ENCODE assay signal across 1 cellular context in the genomic region with DNA sequence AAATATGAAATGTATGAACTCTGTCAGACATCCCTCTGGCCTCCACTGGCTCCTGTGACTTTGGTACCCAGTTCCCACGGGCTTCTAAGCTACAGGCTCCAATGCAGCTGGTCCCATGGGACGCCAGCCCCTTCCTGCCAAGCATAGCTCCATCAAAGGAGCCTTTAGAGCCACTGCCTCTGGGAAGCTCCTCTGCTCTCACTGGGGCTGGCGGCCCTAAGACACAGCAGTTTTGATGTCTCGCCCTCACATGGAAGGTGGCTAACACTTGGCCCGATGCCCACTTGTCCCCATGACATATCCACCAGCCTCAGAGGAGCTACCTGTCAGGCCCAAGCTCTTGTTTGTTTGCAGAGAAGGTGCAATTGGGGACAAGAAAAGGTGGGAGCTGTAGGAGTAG.
TF ChIP-seq lines count a peak whose summit lies in the region.

No MANE protein-coding gene starts in this region.

TF ChIP-seq in K562, 482 proteins besides CTCF, POLR2A, EP300 and RAD21:
- peak; percentile 33; the same call in 1 of the 2 replicates for TF ChIP-seq NFIC (IDR thresholded peaks at IDR 0.05)
- no peak for TF ChIP-seq BRF2 (IDR thresholded peaks at IDR 0.05; ENCODE audit: borderline replicate concordance, insufficient read depth, insufficient read length)
- no peak for TF ChIP-seq ETV6 (IDR thresholded peaks at IDR 0.05; ENCODE audit: borderline replicate concordance in 1 of 2, low read depth in 2 of 2, low read length in 1 of 2)
- TF ChIP-seq ETV6 (CRISPR knock-in tag; IDR thresholded peaks at IDR 0.05; ENCODE audit: borderline replicate concordance), result no peak
- no peak for TF ChIP-seq ZNF274 (IDR thresholded peaks at IDR 0.05; ENCODE audit: borderline replicate concordance, low read depth, low read length)
- TF ChIP-seq ZNF280B (CRISPR knock-in tag; IDR thresholded peaks at IDR 0.05), result no peak
- TF ChIP-seq STAT6 (CRISPR knock-in tag; IDR thresholded peaks at IDR 0.05), result no peak
- TF ChIP-seq, protein P1, sequence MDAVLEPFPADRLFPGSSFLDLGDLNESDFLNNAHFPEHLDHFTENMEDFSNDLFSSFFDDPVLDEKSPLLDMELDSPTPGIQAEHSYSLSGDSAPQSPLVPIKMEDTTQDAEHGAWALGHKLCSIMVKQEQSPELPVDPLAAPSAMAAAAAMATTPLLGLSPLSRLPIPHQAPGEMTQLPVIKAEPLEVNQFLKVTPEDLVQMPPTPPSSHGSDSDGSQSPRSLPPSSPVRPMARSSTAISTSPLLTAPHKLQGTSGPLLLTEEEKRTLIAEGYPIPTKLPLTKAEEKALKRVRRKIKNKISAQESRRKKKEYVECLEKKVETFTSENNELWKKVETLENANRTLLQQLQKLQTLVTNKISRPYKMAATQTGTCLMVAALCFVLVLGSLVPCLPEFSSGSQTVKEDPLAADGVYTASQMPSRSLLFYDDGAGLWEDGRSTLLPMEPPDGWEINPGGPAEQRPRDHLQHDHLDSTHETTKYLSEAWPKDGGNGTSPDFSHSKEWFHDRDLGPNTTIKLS (IDR thresholded peaks at IDR 0.05; ENCODE audit: borderline replicate concordance, low read depth), result no peak
- no peak for TF ChIP-seq RBFOX2 (IDR thresholded peaks at IDR 0.05; ENCODE audit: low read depth, low read length)
TF ChIP-seq in K562: peak in this region for 1.
